ENCODE assay signal across 6 cellular contexts in the genomic region with DNA sequence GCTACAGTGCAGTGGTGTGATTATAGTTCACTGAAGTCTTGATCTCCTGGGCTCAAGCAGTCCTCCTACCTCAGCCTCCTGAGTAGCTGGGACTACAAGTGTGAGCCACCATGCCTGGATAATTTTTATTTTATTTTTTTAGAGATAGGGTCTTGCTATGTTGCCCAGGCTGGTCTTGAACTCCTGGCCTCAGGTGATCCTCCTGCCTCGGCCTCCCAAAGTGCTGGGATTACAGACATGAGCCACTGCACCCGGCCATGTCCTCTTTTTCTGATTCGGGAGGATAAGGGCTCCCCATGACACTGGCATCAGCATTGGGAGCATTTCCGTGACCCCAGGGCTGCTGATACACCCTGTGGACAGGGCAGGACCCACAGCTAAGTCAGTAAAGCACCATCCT.
DNase-seq lines count a peak whose midpoint lies in the region; ATAC-seq and TF ChIP-seq lines count a peak whose summit lies in the region.
"Not testable (repeated sequence)": the region's sequence is repeated elsewhere in the genome, so short reads cannot be mapped to it uniquely, and the experiment has no call there.

No MANE protein-coding gene starts in this region.

- not testable (repeated sequence) for DNase-seq in H9; IMR-90; chondrocyte (ENCODE audit: low spot score); trophoblast cell

- H3K14ac ChIP-seq in H9 (ENCODE audit: insufficient read depth, low read length); IMR-90 (replicated peaks; ENCODE audit: low read depth, low read length); trophoblast cell (ENCODE audit: low read length): not testable (repeated sequence)

- not testable (repeated sequence) for H3K4me3 Mint-ChIP-seq in H9; chondrocyte (ENCODE audit: unreplicated experiment)

- not testable (repeated sequence) for H3K27me3 Mint-ChIP-seq in H9 (ENCODE audit: low read depth); chondrocyte (ENCODE audit: low read depth)

- peaks cover 16% of the 10 kb centered on the region for H3K9me1 ChIP-seq in IMR-90 (ENCODE audit: insufficient read depth, low read length)

- H3K56ac ChIP-seq in H9 (ENCODE audit: insufficient read length, low read depth, low read length); IMR-90 (ENCODE audit: extremely low read depth, insufficient read depth, low read length): not testable (repeated sequence)

- peaks cover 99 to 100% (median 100%) of the 10 kb centered on the region in 11 experiments for H4K20me1 ChIP-seq in BLaER1 treated with 17β-estradiol and CSF1 and Interleukin-3, amounts not matched to agents 10 nM and 100 nM
- H4K20me1 ChIP-seq in H9 (ENCODE audit: control insufficient read depth, insufficient read depth, insufficient read length); SU-DHL-6 (ENCODE audit: low read depth, low read length): not testable (repeated sequence)
- peaks cover 17% of the 10 kb centered on the region; the same call in 1 of the 2 replicates for H4K20me1 ChIP-seq in IMR-90 (ENCODE audit: insufficient read depth, low read length)

- H3K27me3 ChIP-seq in BLaER1 treated with 17β-estradiol and CSF1 and Interleukin-3, amounts not matched to agents 10 nM and 100 nM; H9 (ENCODE audit: insufficient read depth, low read length); IMR-90 (ENCODE audit: control insufficient read depth, insufficient read depth, low read length); SU-DHL-6 (ENCODE audit: low read length); trophoblast cell (ENCODE audit: insufficient read depth, low read length): not testable (repeated sequence)

- H2AK5ac ChIP-seq in H9 (ENCODE audit: insufficient read length, low read length); trophoblast cell (ENCODE audit: low read length): not testable (repeated sequence)
- peak overlapping the region; percentile 48; the same call in 1 of the 2 replicates for H2AK5ac ChIP-seq in IMR-90 (ENCODE audit: low read depth, low read length)

- H3K4ac ChIP-seq in H9 (ENCODE audit: low read depth, low read length); IMR-90 (ENCODE audit: low read depth, low read length): not testable (repeated sequence)
- H3K4ac ChIP-seq in trophoblast cell (ENCODE audit: low read depth, low read length): peak overlapping the region; percentile 53

- intact Hi-C loops in IMR-90 (cut with micrococcal nuclease): not testable (repeated sequence)

- H2AFZ ChIP-seq in H9 (ENCODE audit: low read length); IMR-90 (replicated peaks; ENCODE audit: low read length, poor library complexity); SU-DHL-6 (ENCODE audit: low read depth, low read length, severe bottlenecking); trophoblast cell (ENCODE audit: insufficient read depth, low read length, poor library complexity): not testable (repeated sequence)

- not testable (repeated sequence) for TF ChIP-seq POLR2A in IMR-90 (IDR thresholded peaks at IDR 0.05; ENCODE audit: low read depth, low read length)

- H3K27ac ChIP-seq in BLaER1 treated with 17β-estradiol and CSF1 and Interleukin-3, amounts not matched to agents 10 nM and 100 nM: peak overlapping the region in 1 of 11 experiments; percentile 17; a peak in 2 of 22 replicates
- not testable (repeated sequence) for H3K27ac ChIP-seq in H9 (ENCODE audit: insufficient read length, low read depth, low read length); IMR-90 (ENCODE audit: insufficient read depth, low read length); trophoblast cell (ENCODE audit: low read depth, low read length)
- H3K27ac ChIP-seq in SU-DHL-6 (ENCODE audit: low read depth, low read length): peak overlapping the region; percentile 41

- BruUV-seq in IMR-90 (replicated peaks; lab: Mats Ljungman, UMichigan): not testable (repeated sequence)

- H3K36me3 ChIP-seq in BLaER1 treated with 17β-estradiol and CSF1 and Interleukin-3, amounts not matched to agents 10 nM and 100 nM: peaks cover 0 to 16% (median 5%) of the 10 kb centered on the region in 11 experiments; a peak in 7 of 22 replicates
- H3K36me3 ChIP-seq in IMR-90 (ENCODE audit: control insufficient read depth, insufficient read depth, low read length); SU-DHL-6 (ENCODE audit: low read length); trophoblast cell (ENCODE audit: control insufficient read depth in 1 of 2, insufficient read depth in 2 of 2, low read length in 2 of 2): not testable (repeated sequence)

- H2BK15ac ChIP-seq in H9 (ENCODE audit: low read depth, low read length); IMR-90 (ENCODE audit: low read depth, low read length): not testable (repeated sequence)

- in situ Hi-C loops in IMR-90 (cut with MboI; ENCODE audit: low sequenced_read_pairs): not testable (repeated sequence)

- H4K8ac ChIP-seq in H9 (replicated peaks; ENCODE audit: insufficient read length, low read depth, low read length); IMR-90 (ENCODE audit: low read depth in 2 of 2, low read length in 2 of 2); trophoblast cell (ENCODE audit: low read depth, low read length): not testable (repeated sequence)

- H3K9me3 ChIP-seq in BLaER1 treated with 17β-estradiol and CSF1 and Interleukin-3, amounts not matched to agents 10 nM and 100 nM (replicated peaks in 1 of 11); H9 (ENCODE audit: control insufficient read depth, low read depth, low read length); IMR-90 (ENCODE audit: control insufficient read depth, insufficient read depth, low read length); SU-DHL-6 (ENCODE audit: insufficient read depth, low read length); trophoblast cell (ENCODE audit: insufficient read depth, low read depth, low read length): not testable (repeated sequence)

- H3K9me3 Mint-ChIP-seq in H9; chondrocyte (ENCODE audit: low read depth): not testable (repeated sequence)

- not testable (repeated sequence) for H2BK12ac ChIP-seq in H9 (ENCODE audit: insufficient read length, low read depth, low read length); trophoblast cell (ENCODE audit: low read length)

- H3K36me3 Mint-ChIP-seq in H9 (ENCODE audit: insufficient read depth in 1 of 3, low read depth in 3 of 3); chondrocyte (ENCODE audit: low read depth): not testable (repeated sequence)

- no CpG with 5 or more reads among the region's 4 CpGs for WGBS in H9 (ENCODE audit: extremely low coverage, insufficient read length, low lambda C conversion rate)
- 89% methylated on average over 3 of the region's 4 CpGs; no CpG with 5 or more reads in 1 of the 2 experiments for WGBS in IMR-90 (ENCODE audit: extremely low coverage in 2 of 2, insufficient read length in 1 of 2), 2 experiments
- no CpG with 5 or more reads among the region's 4 CpGs for WGBS in trophoblast cell (ENCODE audit: extremely low coverage, insufficient coverage, insufficient read length)

- not testable (repeated sequence) for H4K5ac ChIP-seq in H9 (ENCODE audit: insufficient read length, low read depth, low read length); IMR-90 (ENCODE audit: low read depth, low read length)

- H2BK5ac ChIP-seq in H9 (ENCODE audit: insufficient read length, low read length); IMR-90 (ENCODE audit: low read depth, low read length, poor library complexity, severe bottlenecking); trophoblast cell (ENCODE audit: low read depth, low read length, poor library complexity): not testable (repeated sequence)

- H2BK20ac ChIP-seq in H9 (ENCODE audit: low read depth, low read length, poor library complexity, severe bottlenecking); IMR-90 (ENCODE audit: low read depth, low read length): not testable (repeated sequence)

- H3F3A ChIP-seq in SU-DHL-6 (ENCODE audit: insufficient read depth): peaks cover 51% of the 10 kb centered on the region

- dilution Hi-C loops in IMR-90 (cut with HindIII; ENCODE audit: low sequenced_read_pairs, unreplicated experiment): not testable (repeated sequence)

- H3K9ac ChIP-seq in BLaER1 treated with 17β-estradiol and CSF1 and Interleukin-3, amounts not matched to agents 10 nM and 100 nM; H9 (ENCODE audit: extremely low read depth, insufficient read length, low read length); IMR-90 (ENCODE audit: low read depth, low read length); SU-DHL-6 (ENCODE audit: low read length); trophoblast cell (ENCODE audit: low read length): not testable (repeated sequence)

- H3K23me2 ChIP-seq in H9 (ENCODE audit: insufficient read length, low read depth, low read length, poor library complexity, severe bottlenecking): not testable (repeated sequence)

- H3K79me2 ChIP-seq in H9 (ENCODE audit: insufficient read depth, low read length): peaks cover 51% of the 10 kb centered on the region; the same call in 1 of the 2 replicates
- peaks cover 100% of the 10 kb centered on the region for H3K79me2 ChIP-seq in SU-DHL-6 (ENCODE audit: insufficient read depth, low read length)
- peaks cover 11% of the 10 kb centered on the region for H3K79me2 ChIP-seq in trophoblast cell (ENCODE audit: control insufficient read depth, insufficient read depth, low read length, poor library complexity)

- not testable (repeated sequence) for H3T11ph ChIP-seq in H9 (ENCODE audit: low read length)

- not testable (repeated sequence) for H3K4me3 ChIP-seq in BLaER1 treated with 17β-estradiol and CSF1 and Interleukin-3, amounts not matched to agents 10 nM and 100 nM; IMR-90 (ENCODE audit: insufficient read depth, low read depth, low read length); SU-DHL-6 (ENCODE audit: insufficient read depth, low read length, poor library complexity, severe bottlenecking); trophoblast cell (ENCODE audit: low read depth, low read length)

- not testable (repeated sequence) for H2BK120ac ChIP-seq in H9 (ENCODE audit: low read depth, low read length, poor library complexity, severe bottlenecking); IMR-90 (ENCODE audit: low read depth, low read length); trophoblast cell (ENCODE audit: insufficient read depth, low read length, poor library complexity)

- H3K4me1 ChIP-seq in BLaER1 treated with 17β-estradiol and CSF1 and Interleukin-3, amounts not matched to agents 10 nM and 100 nM: peaks cover 82 to 100% (median 99%) of the 10 kb centered on the region in 10 experiments
- H3K4me1 ChIP-seq in H9 (ENCODE audit: insufficient read depth, low read length); trophoblast cell (ENCODE audit: control insufficient read depth in 1 of 2, insufficient read depth in 2 of 2, low read length in 2 of 2): not testable (repeated sequence)
- peaks cover 16% of the 10 kb centered on the region for H3K4me1 ChIP-seq in IMR-90 (ENCODE audit: control insufficient read depth, insufficient read depth, low read length)

- POLR2A ChIA-PET in IMR-90 (lab: Charles Lee; ENCODE audit: unreplicated experiment): not testable (repeated sequence)

- H4K12ac ChIP-seq in trophoblast cell (ENCODE audit: low read depth, low read length): not testable (repeated sequence)

- H3K27ac Mint-ChIP-seq in H9 (peak overlapping the region in 2 of 3 experiments; percentile 49 to 94; a peak in 1 of 7 replicates), chondrocyte (ENCODE audit: unreplicated experiment) (peak overlapping the region; percentile 6)

- not testable (repeated sequence) for TF ChIP-seq RAD21 in IMR-90 (IDR thresholded peaks at IDR 0.05; ENCODE audit: low read length)

- H3K18ac ChIP-seq in H9 (ENCODE audit: insufficient read length, low read depth, low read length); IMR-90 (ENCODE audit: low read depth, low read length); trophoblast cell (ENCODE audit: low read length): not testable (repeated sequence)

- not testable (repeated sequence) for H3K9me2 ChIP-seq in SU-DHL-6 (replicated peaks; ENCODE audit: insufficient read depth, low read length)

- not testable (repeated sequence) for H3K23ac ChIP-seq in H9 (ENCODE audit: insufficient read length, low read depth, low read length); IMR-90 (ENCODE audit: low read depth, low read length); trophoblast cell (ENCODE audit: low read length)

- H3K4me1 Mint-ChIP-seq in H9: peaks cover 40 to 42% of the 10 kb centered on the region in 2 experiments
- peaks cover 54% of the 10 kb centered on the region for H3K4me1 Mint-ChIP-seq in chondrocyte (ENCODE audit: low read depth)

- not testable (repeated sequence) for TF ChIP-seq CTCF in H9 (conservative IDR thresholded peaks at IDR 0.05); IMR-90 (conservative IDR thresholded peaks at IDR 0.05; ENCODE audit: low read depth, low read length); SU-DHL-6 (IDR thresholded peaks at IDR 0.05; ENCODE audit: insufficient read depth, low read length, poor library complexity, severe bottlenecking); chondrocyte (IDR thresholded peaks at IDR 0.05)

- H4K91ac ChIP-seq in H9 (ENCODE audit: insufficient read length, low read depth, low read length); trophoblast cell (ENCODE audit: low read depth, low read length): not testable (repeated sequence)
- peak overlapping the region; percentile 29; the same call in 1 of the 2 replicates for H4K91ac ChIP-seq in IMR-90 (ENCODE audit: insufficient read depth, low read depth, low read length)

- ATAC-seq in IMR-90 (ENCODE audit: low read depth): not testable (repeated sequence)

- peaks cover 12% of the 10 kb centered on the region for H3K79me1 ChIP-seq in H9 (ENCODE audit: insufficient read depth, low read depth, low read length, poor library complexity, severe bottlenecking)
- H3K79me1 ChIP-seq in IMR-90 (ENCODE audit: low read depth in 1 of 2, low read length in 2 of 2): peaks cover 42 to 85% of the 10 kb centered on the region in 2 experiments
- H3K79me1 ChIP-seq in trophoblast cell (ENCODE audit: low read length): not testable (repeated sequence)

- H3K4me2 ChIP-seq in BLaER1 treated with 17β-estradiol and CSF1 and Interleukin-3, amounts not matched to agents 10 nM and 100 nM: peak overlapping the region; percentile 71 to 89 (median 80); a peak in 19 of 22 replicates
- not testable (repeated sequence) for H3K4me2 ChIP-seq in H9 (ENCODE audit: insufficient read depth, insufficient read length, low read length); IMR-90 (ENCODE audit: low read depth, low read length); trophoblast cell (ENCODE audit: low read length)
- H3K4me2 ChIP-seq in SU-DHL-6 (ENCODE audit: low read depth, low read length, poor library complexity, severe bottlenecking): peak overlapping the region; percentile 22

- CTCF ChIA-PET in IMR-90 (lab: Yijun Ruan, JAX): not testable (repeated sequence)

- H2AK9ac ChIP-seq in IMR-90 (replicated peaks; ENCODE audit: low read depth, low read length, poor library complexity): not testable (repeated sequence)
